13 cellular contexts compared by ENCODE assay signal in the genomic region with DNA sequence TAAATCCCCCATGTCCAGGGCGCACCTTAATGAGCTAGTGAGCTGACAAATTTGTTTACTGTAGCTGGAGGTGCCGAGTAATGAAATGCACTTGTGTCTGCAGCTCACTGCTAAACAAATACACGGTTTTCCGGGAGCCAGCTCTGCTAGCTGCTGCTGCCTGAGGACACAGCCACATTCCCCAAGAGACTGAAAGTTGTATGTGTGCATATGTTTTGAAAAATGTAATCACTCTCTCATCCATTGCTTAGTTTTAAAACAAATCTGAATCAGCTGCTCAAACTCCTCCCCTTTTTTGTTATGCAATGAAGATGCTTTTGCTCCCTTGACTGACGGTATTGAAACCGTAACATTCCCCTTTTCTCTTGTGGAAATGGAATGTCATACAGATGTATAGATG.
A peak's percentile ranks its signal among the peaks of the same experiment; 100 is the strongest.
DNase-seq lines count a peak whose midpoint lies in the region; ATAC-seq and TF ChIP-seq lines count a peak whose summit lies in the region.
"Had no signal": no experiment of that assay in that cellular context is flagged by ENCODE, and none has a peak within 500 bp of the region (broad histone marks: within the 10 kb centered on the region; RNA-seq: fewer than 3 reads in every experiment).

No MANE protein-coding gene starts in this region.

- no peaks in the 10 kb centered on the region for H3K27me3 ChIP-seq in ectodermal cell (ENCODE audit: control insufficient read depth, insufficient read depth, low read length, poor library complexity, severe bottlenecking)
- no peaks in the 10 kb centered on the region for H3K27me3 ChIP-seq in adrenal gland

- peak overlapping the region; percentile 62 for H3K27ac ChIP-seq in ectodermal cell (ENCODE audit: insufficient read depth, low read depth, low read length, poor library complexity, severe bottlenecking)
- H3K27ac ChIP-seq in adrenal gland = peak overlapping the region in 1 of 5 donors; percentile 8

- peak overlapping the region; percentile 38 for H3K4me3 Mint-ChIP-seq in progenitor cell of endocrine pancreas (ENCODE audit: low read depth)
- H3K4me3 Mint-ChIP-seq: activated naive CD8-positive, alpha-beta T cell; CD8-positive, alpha-beta T cell; naive thymus-derived CD8-positive, alpha-beta T cell had no signal

- TF ChIP-seq CTCF in progenitor cell of endocrine pancreas (IDR thresholded peaks at IDR 0.05; ENCODE audit: unreplicated experiment) (no peak), adrenal gland (IDR thresholded peaks at IDR 0.05) (no peak)

- peaks cover 47% of the 10 kb centered on the region for H3K4me1 ChIP-seq in ectodermal cell (ENCODE audit: control insufficient read depth, insufficient read depth, low read length)
- peaks cover 20 to 32% of the 10 kb centered on the region in 2 donors for H3K4me1 ChIP-seq in adrenal gland (replicated peaks in 1 of 2)

- DNase-seq in HuH-7.5 (ENCODE audit: low spot score) (peak; percentile 47), NCI-H510A (lab: John Stamatoyannopoulos, UW) (peak; percentile 10), progenitor cell of endocrine pancreas (ENCODE audit: low spot score, unreplicated experiment) (no peak), NCI-H128 (lab: John Stamatoyannopoulos, UW; ENCODE audit: unreplicated experiment) (no peak), adrenal gland (no peak)
- DNase-seq: CD8-positive, alpha-beta T cell; cortex of kidney; naive thymus-derived CD8-positive, alpha-beta T cell; NCI-H187 treated with DMSO at 0.1 percent for 48 hours had no signal

- H3K4me3 ChIP-seq in ectodermal cell (ENCODE audit: insufficient read depth, low read depth, low read length) (no peak overlapping the region), adrenal gland (no peak overlapping the region)

- TF ChIP-seq POLR2A in adrenal gland (IDR thresholded peaks at IDR 0.05) = no peak

- WGBS in ectodermal cell, 2 experiments = 46 to 51% methylated on average over 6 of the region's 6 CpGs
- WGBS in adrenal gland, 4 donors = 81 to 86% (median 83%) methylated on average over 6 of the region's 6 CpGs

- H3K9me3 ChIP-seq in ectodermal cell (ENCODE audit: control insufficient read depth, low read length) (no peaks in the 10 kb centered on the region), adrenal gland (replicated peaks in 1 of 3) (no peaks in the 10 kb centered on the region)

- no peaks in the 10 kb centered on the region for H3K27me3 Mint-ChIP-seq in progenitor cell of endocrine pancreas
- H3K27me3 Mint-ChIP-seq: activated naive CD8-positive, alpha-beta T cell had no signal

- H3K36me3 ChIP-seq in ectodermal cell (ENCODE audit: control insufficient read depth, insufficient read depth, low read length) (no peaks in the 10 kb centered on the region), adrenal gland (replicated peaks in 1 of 2) (no peaks in the 10 kb centered on the region)

- no peak for ATAC-seq in GM18511 (IDR thresholded peaks at IDR 0.05; ENCODE audit: unreplicated experiment)
- ATAC-seq: CD8-positive, alpha-beta T cell; HepG2; naive thymus-derived CD8-positive, alpha-beta T cell had no signal

- peak overlapping the region; percentile 73 for H3K27ac Mint-ChIP-seq in progenitor cell of endocrine pancreas
- H3K27ac Mint-ChIP-seq: activated naive CD8-positive, alpha-beta T cell; CD8-positive, alpha-beta T cell had no signal

- H3K4me1 Mint-ChIP-seq in progenitor cell of endocrine pancreas (ENCODE audit: low read depth) = peaks cover 45% of the 10 kb centered on the region

- H3K9me3 Mint-ChIP-seq in progenitor cell of endocrine pancreas (ENCODE audit: low read depth) = no peaks in the 10 kb centered on the region
- H3K9me3 Mint-ChIP-seq: CD8-positive, alpha-beta T cell; naive thymus-derived CD8-positive, alpha-beta T cell had no signal

- no peaks in the 10 kb centered on the region for H3K36me3 Mint-ChIP-seq in progenitor cell of endocrine pancreas (ENCODE audit: insufficient read depth)
- H3K36me3 Mint-ChIP-seq: CD8-positive, alpha-beta T cell; naive thymus-derived CD8-positive, alpha-beta T cell had no signal

- intact Hi-C loops in adrenal gland (cut with DNase I) = no loop called here

Comparison
In these comparisons a context has a peak if more than half of its experiments do, and no peak if none do; other contexts are left out.
1. DNase-seq: peak in HuH-7.5 (single experiment) and NCI-H510A (single experiment); none in progenitor cell of endocrine pancreas (single experiment), NCI-H128 (single experiment) and adrenal gland (0 of 7).